Comparison of ENCODE assay signal across 36 cellular contexts in the genomic region with DNA sequence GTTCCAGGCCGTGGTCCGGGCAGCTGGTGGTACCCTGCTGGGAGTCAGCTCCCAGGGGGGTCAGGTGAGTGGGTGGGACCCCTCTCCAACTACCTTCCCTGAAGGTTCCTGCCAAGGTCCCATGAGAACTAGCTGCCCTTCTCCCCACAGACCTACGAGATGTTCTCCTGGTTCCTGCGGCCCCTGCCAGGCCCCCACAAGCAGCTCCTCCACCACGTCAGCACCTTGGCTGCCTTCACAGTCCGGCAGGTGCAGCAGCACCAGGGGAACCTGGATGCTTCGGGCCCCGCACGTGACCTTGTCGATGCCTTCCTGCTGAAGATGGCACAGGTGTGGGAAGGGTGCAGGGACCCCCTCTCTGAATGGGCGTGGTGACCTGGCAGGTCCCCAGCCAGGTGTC. TPM values are rescaled to one million over a fixed set of nuclear protein-coding genes. Genes with fewer than 3 reads are reported as not detected.
"Had no signal": no experiment of that assay in that cellular context is flagged by ENCODE, and none has a peak within 500 bp of the region (broad histone marks: within the 10 kb centered on the region; RNA-seq: fewer than 3 reads in every experiment).

No MANE protein-coding gene starts in this region.

- ATAC-seq: activated CD8-positive, alpha-beta T cell treated with anti-CD3 and anti-CD28 coated beads for 36 hours; activated naive CD4-positive, alpha-beta T cell treated with anti-CD3 and anti-CD28 coated beads, Interleukin-2, amount 50 U/mL, for 72 hours; PC-3 had no signal

- H3K9me3 Mint-ChIP-seq: activated CD4-positive, alpha-beta T cell treated with anti-CD3 and anti-CD28 coated beads, Interleukin-2, amount 10 ng/mL, durations not matched to agents 24 days and 14 days; activated CD8-positive, alpha-beta T cell treated with anti-CD3 and anti-CD28 coated beads for 36 hours; activated naive CD4-positive, alpha-beta T cell treated with anti-CD3 and anti-CD28 coated beads, Interleukin-2, amount 50 U/mL, for 72 hours; activated T-helper 2 cell treated with anti-CD3 and anti-CD28 coated beads, Interferon-gamma antibody, Interleukin-2, Interleukin-4, amounts not matched to agents 10 μg/mL and 5 μg/mL and 100 μg/mL, durations not matched to agents 14 hours and 24 hours and 36 hours; brain had no signal

- H3K27me3 ChIP-seq: MG63, Peyer's patch had no signal

- FAIRE-seq: bronchial epithelial cell, colon had no signal

- H3K36me3 Mint-ChIP-seq: activated naive CD4-positive, alpha-beta T cell treated with anti-CD3 and anti-CD28 coated beads, Interleukin-2, amount 50 U/mL, for 72 hours; brain had no signal

- DNase-seq: activated CD4-positive, alpha-beta T cell treated with anti-CD3 and anti-CD28 coated beads, Interleukin-2, amount 10 ng/mL, durations not matched to agents 24 days and 14 days; activated CD4-positive, alpha-beta T cell treated with anti-CD3 and anti-CD28 coated beads, Interleukin-2, amount 50 U/mL, for 4 hours; activated CD8-positive, alpha-beta T cell treated with anti-CD3 and anti-CD28 coated beads for 36 hours; activated gamma-delta T cell; activated naive CD4-positive, alpha-beta T cell treated with Interleukin-2 at 50 U/mL for 16 hours; activated T-cell treated with anti-CD3 and anti-CD28 coated beads, Interleukin-2, amount 50 U/mL, for 1 hour; anterior cingulate cortex; central memory CD4-positive, alpha-beta T cell; Kasumi-1; KG1; MG63; NCI-H1048; NCI-H1105 treated with DMSO at 0.1 percent for 48 hours; NCI-H146; NCI-H187; NCI-H2029 treated with DMSO at 0.1 percent for 48 hours; NCI-H2107; NCI-H2171; NCI-H510A treated with DMSO at 0.1 percent for 48 hours; NCI-H526 treated with DMSO at 0.1 percent for 48 hours; NCI-H774; PC-3; Peyer's patch; RPMI8226; SIG-M5; SW 1271; T-helper 1 cell; T-helper 2 cell; T1000; WERI-Rb-1 had no signal

- H3K27ac ChIP-seq: Peyer's patch, WERI-Rb-1 had no signal

- H3K36me3 ChIP-seq: WERI-Rb-1 had no signal

- H3K4me1 Mint-ChIP-seq: brain had no signal

- H3K4me3 Mint-ChIP-seq: activated CD4-positive, alpha-beta T cell treated with anti-CD3 and anti-CD28 coated beads, Interleukin-2, amount 10 ng/mL, durations not matched to agents 24 days and 14 days; activated CD8-positive, alpha-beta T cell treated with anti-CD3 and anti-CD28 coated beads for 36 hours; brain had no signal

- H3K27ac Mint-ChIP-seq: activated CD4-positive, alpha-beta T cell treated with anti-CD3 and anti-CD28 coated beads, Interleukin-2, amount 10 ng/mL, durations not matched to agents 24 days and 14 days; activated CD8-positive, alpha-beta T cell treated with anti-CD3 and anti-CD28 coated beads for 36 hours; activated naive CD4-positive, alpha-beta T cell treated with anti-CD3 and anti-CD28 coated beads, Interleukin-2, amount 50 U/mL, for 72 hours; activated T-helper 2 cell treated with anti-CD3 and anti-CD28 coated beads, Interferon-gamma antibody, Interleukin-2, Interleukin-4, amounts not matched to agents 10 μg/mL and 5 μg/mL and 100 μg/mL, durations not matched to agents 14 hours and 24 hours and 36 hours had no signal

- H3K9me3 ChIP-seq: MG63, Peyer's patch had no signal

- H3K4me3 ChIP-seq: MG63, Peyer's patch had no signal

RNA-seq across cellular contexts. Expression of a gene that starts 5.5 kb away (rescaled TPM):
- total RNA-seq: activated CD8-positive, alpha-beta memory T cell treated with anti-CD3 and anti-CD28 coated beads for 36 hours; activated CD8-positive, alpha-beta T cell treated with anti-CD3 and anti-CD28 coated beads for 36 hours had no signal
